Comparison of ENCODE assay signal across 11 cellular contexts in genomic region chr2:65076345-65076710, GRCh38. TPM values are rescaled to one million over a fixed set of nuclear protein-coding genes. Genes with fewer than 3 reads are reported as not detected.
DNase-seq lines count a peak whose midpoint lies in the region; ATAC-seq and TF ChIP-seq lines count a peak whose summit lies in the region.
"Had no signal": no experiment of that assay in that cellular context is flagged by ENCODE, and none has a peak within 500 bp of the region (broad histone marks: within the 10 kb centered on the region; RNA-seq: fewer than 3 reads in every experiment).

No MANE protein-coding gene starts in this region.

- no peak for TF ChIP-seq CTCF in GM23338 (conservative IDR thresholded peaks at IDR 0.05; ENCODE audit: low read depth in 2 of 2)
- TF ChIP-seq CTCF in ascending aorta (IDR thresholded peaks at IDR 0.05), result no peak
- TF ChIP-seq CTCF in glutamatergic neuron (IDR thresholded peaks at IDR 0.05; ENCODE audit: partially characterized antibody, unreplicated experiment), result no peak
- TF ChIP-seq CTCF in natural killer cell (IDR thresholded peaks at IDR 0.05), result no peak

- no peak overlapping the region for H3K4me2 ChIP-seq in GM23338
- peak overlapping the region; percentile 44 for H3K4me2 ChIP-seq in skeletal muscle satellite cell (ENCODE audit: low read length)

- H3K4me3 ChIP-seq in GM23338 (no peak overlapping the region), ascending aorta (no peak overlapping the region), skeletal muscle satellite cell (ENCODE audit: low read length) (no peak overlapping the region)

- H3K9me3 ChIP-seq in ascending aorta (no peaks in the 10 kb centered on the region), skeletal muscle satellite cell (replicated peaks; ENCODE audit: low read length) (no peaks in the 10 kb centered on the region)

- H2AFZ ChIP-seq in GM23338, result no peak overlapping the region

- ATAC-seq in GM23338 (no peak), HG03432 (IDR thresholded peaks at IDR 0.05; ENCODE audit: unreplicated experiment) (no peak), HG03108 (IDR thresholded peaks at IDR 0.05; ENCODE audit: unreplicated experiment) (no peak), natural killer cell (no peak)
- no peak for ATAC-seq in activated T-cell treated with anti-CD3 and anti-CD28 coated beads, Interleukin-2, amount 50 U/mL, for 4 hours

- H3F3A ChIP-seq in GM23338 (replicated peaks; ENCODE audit: low read depth), result peaks cover 3% of the 10 kb centered on the region; the same call in 1 of the 2 replicates

- H3K4me1 ChIP-seq in GM23338 (ENCODE audit: insufficient read depth) (peaks cover 23% of the 10 kb centered on the region), ascending aorta (peaks cover 6 to 16% of the 10 kb centered on the region in 2 donors), skeletal muscle satellite cell (ENCODE audit: control insufficient read depth, insufficient read depth, low read length) (peaks cover 26% of the 10 kb centered on the region)

- no peaks in the 10 kb centered on the region for H3K79me2 ChIP-seq in GM23338 (replicated peaks; ENCODE audit: insufficient read depth)

- H3K27me3 Mint-ChIP-seq in GM23338 (ENCODE audit: insufficient read depth, low read depth, poor library complexity), result peaks cover 4% of the 10 kb centered on the region
- H3K27me3 Mint-ChIP-seq in glutamatergic neuron (ENCODE audit: unreplicated experiment), result no peaks in the 10 kb centered on the region
- no peaks in the 10 kb centered on the region for H3K27me3 Mint-ChIP-seq in activated T-cell treated with anti-CD3 and anti-CD28 coated beads, Interleukin-2, amount 50 U/mL, for 4 hours (ENCODE audit: low read depth)
- no peaks in the 10 kb centered on the region for H3K27me3 Mint-ChIP-seq in natural killer cell (ENCODE audit: low read depth in 2 of 2)

- H3K27me3 ChIP-seq in GM23338 (ENCODE audit: insufficient read depth), result no peaks in the 10 kb centered on the region
- no peaks in the 10 kb centered on the region for H3K27me3 ChIP-seq in ascending aorta
- no peaks in the 10 kb centered on the region for H3K27me3 ChIP-seq in skeletal muscle satellite cell (ENCODE audit: control insufficient read depth, insufficient read depth, low read length)

- H3K27ac Mint-ChIP-seq in GM23338 (no peak overlapping the region), glutamatergic neuron (ENCODE audit: unreplicated experiment) (peak overlapping the region; percentile 55), natural killer cell (no peak overlapping the region)

- DNase-seq in GM23338 (ENCODE audit: low spot score) (no peak), ascending aorta (ENCODE audit: low spot score in 2 of 2) (peak in 1 of 2 donors; percentile 61), glutamatergic neuron (no peak), natural killer cell (no peak)
- no peak for DNase-seq in activated T-cell treated with anti-CD3 and anti-CD28 coated beads, Interleukin-2, amount 50 U/mL, for 4 hours
- DNase-seq: activated gamma-delta T cell treated with Interleukin-2 at 50 U/mL for 16 hours, NCI-H2081 treated with DMSO at 0.1 percent for 48 hours had no signal

- H3K9me3 Mint-ChIP-seq in GM23338 (no peaks in the 10 kb centered on the region), glutamatergic neuron (ENCODE audit: unreplicated experiment) (peaks cover 4% of the 10 kb centered on the region), natural killer cell (no peaks in the 10 kb centered on the region)
- H3K9me3 Mint-ChIP-seq in activated T-cell treated with anti-CD3 and anti-CD28 coated beads, Interleukin-2, amount 50 U/mL, for 4 hours, result no peaks in the 10 kb centered on the region
- H3K9me3 Mint-ChIP-seq: T-helper 2 cell treated with Interferon-gamma antibody and Interleukin-4, amounts not matched to agents 5 μg/mL and 100 μg/mL, for 36 hours had no signal

- peaks cover 26% of the 10 kb centered on the region for H4K20me1 ChIP-seq in GM23338 (replicated peaks; ENCODE audit: insufficient read depth)

- intact Hi-C loops in ascending aorta (cut with DNase I), result no loop called here
- intact Hi-C loops in natural killer cell (cut with micrococcal nuclease), result no loop called here

- no peak overlapping the region for H3K4me3 Mint-ChIP-seq in GM23338
- no peak overlapping the region for H3K4me3 Mint-ChIP-seq in glutamatergic neuron (ENCODE audit: unreplicated experiment)
- H3K4me3 Mint-ChIP-seq in activated T-cell treated with anti-CD3 and anti-CD28 coated beads, Interleukin-2, amount 50 U/mL, for 4 hours, result no peak overlapping the region
- no peak overlapping the region for H3K4me3 Mint-ChIP-seq in natural killer cell
- H3K4me3 Mint-ChIP-seq: T-helper 2 cell treated with Interferon-gamma antibody and Interleukin-4, amounts not matched to agents 5 μg/mL and 100 μg/mL, for 36 hours had no signal

- H3K9me2 ChIP-seq in GM23338 (ENCODE audit: insufficient read depth), result no peaks in the 10 kb centered on the region

- H3K9ac ChIP-seq in skeletal muscle satellite cell (ENCODE audit: low read depth, low read length), result no peak overlapping the region

- H3K36me3 Mint-ChIP-seq in GM23338 (ENCODE audit: low read depth), result peaks cover 82% of the 10 kb centered on the region
- H3K36me3 Mint-ChIP-seq in glutamatergic neuron (ENCODE audit: unreplicated experiment), result no peaks in the 10 kb centered on the region
- H3K36me3 Mint-ChIP-seq in activated T-cell treated with anti-CD3 and anti-CD28 coated beads, Interleukin-2, amount 50 U/mL, for 4 hours (ENCODE audit: insufficient read depth), result peaks cover 12% of the 10 kb centered on the region
- no peaks in the 10 kb centered on the region for H3K36me3 Mint-ChIP-seq in natural killer cell

- H3K27ac ChIP-seq in GM23338 (ENCODE audit: low read depth) (peak overlapping the region; percentile 3; the same call in 1 of the 2 replicates), ascending aorta (peak overlapping the region; percentile 62 to 68)

- H3K4me1 Mint-ChIP-seq in GM23338 (peaks cover 31% of the 10 kb centered on the region), glutamatergic neuron (ENCODE audit: low read depth, unreplicated experiment) (peaks cover 4% of the 10 kb centered on the region), natural killer cell (no peaks in the 10 kb centered on the region)
- H3K4me1 Mint-ChIP-seq in activated T-cell treated with anti-CD3 and anti-CD28 coated beads, Interleukin-2, amount 50 U/mL, for 4 hours (ENCODE audit: low read depth), result peaks cover 2% of the 10 kb centered on the region

- peaks cover 22% of the 10 kb centered on the region for H3K36me3 ChIP-seq in GM23338 (ENCODE audit: insufficient read depth)
- H3K36me3 ChIP-seq in ascending aorta, result peaks cover 60 to 70% of the 10 kb centered on the region in 2 donors
- H3K36me3 ChIP-seq in skeletal muscle satellite cell (ENCODE audit: insufficient read depth, low read length), result peaks cover 65% of the 10 kb centered on the region

TF ChIP-seq in GM23338, 12 proteins besides CTCF, POLR2A, EP300 and RAD21 (continues in another document):
- TF ChIP-seq STAT1 (IDR thresholded peaks at IDR 0.05; ENCODE audit: unreplicated experiment) (no peak), REST (IDR thresholded peaks at IDR 0.05; ENCODE audit: unreplicated experiment) (no peak), NANOG (IDR thresholded peaks at IDR 0.05; ENCODE audit: borderline replicate concordance) (no peak)

RNA-seq across cellular contexts. Expression of gene CEP68, which starts 20.1 kb away (rescaled TPM):
- total RNA-seq in GM23338 (2014; rRNA removed; shearing (Covaris generic)), result 20.7 and 24.4 TPM in 2 replicates
- polyA plus RNA-seq in GM23338 (2016; fragmentation: Nextera tagmentation; extraction: Ambion mirVana), result 11.8 and 13.0 TPM in 2 replicates
- total RNA-seq in ascending aorta (30.8 TPM), glutamatergic neuron (ENCODE audit: unreplicated experiment) (38.3 TPM), natural killer cell (1 to 10 TPM; 5.6 to 8.3 (median 5.8) TPM)
- total RNA-seq in skeletal muscle satellite cell (2012; rRNA removed), result 5.8 and 7.9 TPM in 2 replicates
- 1 to 10 TPM; 2.3 to 5.4 (median 2.9) TPM for total RNA-seq in activated T-cell treated with anti-CD3 and anti-CD28 coated beads, Interleukin-2, amount 50 U/mL, for 4 hours

RNA-seq across cellular contexts. Expression of gene RAB1A, which starts 53.6 kb away (rescaled TPM):
- 93.6 and 94.8 TPM in 2 replicates for total RNA-seq in GM23338 (2014; rRNA removed; shearing (Covaris generic))
- polyA plus RNA-seq in GM23338 (2016; fragmentation: Nextera tagmentation; extraction: Ambion mirVana), result 140 and 172 TPM in 2 replicates
- 56.4 TPM for total RNA-seq in ascending aorta
- total RNA-seq in glutamatergic neuron (ENCODE audit: unreplicated experiment), result 161 TPM
- 76.4 and 87.2 TPM in 2 replicates for total RNA-seq in skeletal muscle satellite cell (2012; rRNA removed)
- total RNA-seq in activated T-cell treated with anti-CD3 and anti-CD28 coated beads, Interleukin-2, amount 50 U/mL, for 4 hours, result 10 to 100 TPM; 73.6 to 78.5 (median 73.6) TPM
- total RNA-seq in natural killer cell, result 100 to 1,000 TPM in 1 of 3 donors, 10 to 100 TPM in 2; 83.5 to 101 (median 93.6) TPM
